In genomic region chr1:26529655-26530539, GRCh38 we compare ENCODE assay signal across 2 cellular contexts.
A peak's percentile ranks its signal among the peaks of the same experiment; 100 is the strongest.
TF ChIP-seq lines count a peak whose summit lies in the region.

RPS6KA1 (plus strand) TSS chr1:26529761; CDS start chr1:26529921, 160 bp downstream.

TF ChIP-seq in HEK293, 187 proteins besides CTCF, POLR2A, EP300 and RAD21 (continued from another document):
- TF ChIP-seq ZNF280D (tag by site-specific recombination; IDR thresholded peaks at IDR 0.05) = no peak
- TF ChIP-seq, protein P1, sequence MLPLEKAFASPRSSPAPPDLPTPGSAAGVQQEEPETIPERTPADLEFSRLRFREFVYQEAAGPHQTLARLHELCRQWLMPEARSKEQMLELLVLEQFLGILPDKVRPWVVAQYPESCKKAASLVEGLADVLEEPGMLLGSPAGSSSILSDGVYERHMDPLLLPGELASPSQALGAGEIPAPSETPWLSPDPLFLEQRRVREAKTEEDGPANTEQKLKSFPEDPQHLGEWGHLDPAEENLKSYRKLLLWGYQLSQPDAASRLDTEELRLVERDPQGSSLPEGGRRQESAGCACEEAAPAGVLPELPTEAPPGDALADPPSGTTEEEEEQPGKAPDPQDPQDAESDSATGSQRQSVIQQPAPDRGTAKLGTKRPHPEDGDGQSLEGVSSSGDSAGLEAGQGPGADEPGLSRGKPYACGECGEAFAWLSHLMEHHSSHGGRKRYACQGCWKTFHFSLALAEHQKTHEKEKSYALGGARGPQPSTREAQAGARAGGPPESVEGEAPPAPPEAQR (tag by site-specific recombination; IDR thresholded peaks at IDR 0.05) = no peak
- TF ChIP-seq, protein P2, sequence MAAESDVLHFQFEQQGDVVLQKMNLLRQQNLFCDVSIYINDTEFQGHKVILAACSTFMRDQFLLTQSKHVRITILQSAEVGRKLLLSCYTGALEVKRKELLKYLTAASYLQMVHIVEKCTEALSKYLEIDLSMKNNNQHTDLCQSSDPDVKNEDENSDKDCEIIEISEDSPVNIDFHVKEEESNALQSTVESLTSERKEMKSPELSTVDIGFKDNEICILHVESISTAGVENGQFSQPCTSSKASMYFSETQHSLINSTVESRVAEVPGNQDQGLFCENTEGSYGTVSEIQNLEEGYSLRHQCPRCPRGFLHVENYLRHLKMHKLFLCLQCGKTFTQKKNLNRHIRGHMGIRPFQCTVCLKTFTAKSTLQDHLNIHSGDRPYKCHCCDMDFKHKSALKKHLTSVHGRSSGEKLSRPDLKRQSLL (tag by site-specific recombination; IDR thresholded peaks at IDR 0.05) = peak; percentile 63; the same call in 1 of the 2 replicates

TF ChIP-seq in K562, 482 proteins besides CTCF, POLR2A, EP300 and RAD21 (continued from another document and continues in another):
- TF ChIP-seq ZNF592 (IDR thresholded peaks at IDR 0.05) (peak; percentile 59; the same call in 1 of the 2 replicates), AFF1 (IDR thresholded peaks at IDR 0.05; ENCODE audit: low read depth in 1 of 2, partially characterized antibody in 2 of 2) (no peak), GMEB1 (CRISPR knock-in tag; IDR thresholded peaks at IDR 0.05) (0 out of 2 replicates have a peak, but pooled peaks have one; percentile 4), KLF16 (IDR thresholded peaks at IDR 0.05) (no peak), MED1 (CRISPR knock-in tag; IDR thresholded peaks at IDR 0.05; ENCODE audit: borderline replicate concordance) (no peak), CBX8 (IDR thresholded peaks at IDR 0.05; ENCODE audit: borderline replicate concordance, extremely low read depth, low read depth, low read length, poor library complexity, severe bottlenecking) (no peak), HNRNPLL (IDR thresholded peaks at IDR 0.05; ENCODE audit: low read depth, low read length, poor library complexity, severe bottlenecking) (no peak), UBTF (IDR thresholded peaks at IDR 0.05; ENCODE audit: borderline replicate concordance in 1 of 2, low read depth in 2 of 2, low read length in 2 of 2) (0 out of 4 replicates have a peak, but pooled peaks of 1 of the 2 experiments have one; percentile 65), ZSCAN29 (IDR thresholded peaks at IDR 0.05) (no peak), RBM39 (optimal IDR thresholded peaks at IDR 0.05; ENCODE audit: low read depth, low read length) (no peak), ZBTB7A (IDR thresholded peaks at IDR 0.05; ENCODE audit: borderline replicate concordance, control insufficient read depth, low read depth, low read length) (peak; percentile 96), PML (IDR thresholded peaks at IDR 0.05; ENCODE audit: low read length) (no peak), TOE1 (IDR thresholded peaks at IDR 0.05; ENCODE audit: borderline replicate concordance) (no peak), TOE1 (CRISPR knock-in tag; IDR thresholded peaks at IDR 0.05; ENCODE audit: borderline replicate concordance, low read depth) (0 out of 2 replicates have a peak, but pooled peaks have one; percentile 17), TCF7 (IDR thresholded peaks at IDR 0.05; ENCODE audit: borderline replicate concordance) (no peak), TEAD1 (CRISPR knock-in tag; IDR thresholded peaks at IDR 0.05) (no peak), HCFC1 (IDR thresholded peaks at IDR 0.05; ENCODE audit: low read depth, low read length) (no peak), WHSC1 (IDR thresholded peaks at IDR 0.05; ENCODE audit: low read length) (no peak), RB1 (IDR thresholded peaks at IDR 0.05; ENCODE audit: low read depth) (peak; percentile 89), ATF7 (IDR thresholded peaks at IDR 0.05) (peak; percentile 51; the same call in 1 of the 2 replicates), YBX1 (IDR thresholded peaks at IDR 0.05) (no peak), THAP12 (CRISPR knock-in tag; IDR thresholded peaks at IDR 0.05) (peak; percentile 49; the same call in 1 of the 2 replicates), SP1 (CRISPR knock-in tag; IDR thresholded peaks at IDR 0.05) (0 out of 2 replicates have a peak, but pooled peaks have one; percentile 17), ESRRA (IDR thresholded peaks at IDR 0.05; ENCODE audit: borderline replicate concordance, low read depth) (peak; percentile 43; the same call in 1 of the 2 replicates), ILF3 (IDR thresholded peaks at IDR 0.05; ENCODE audit: borderline replicate concordance) (no peak; the same call in 1 of the 2 replicates), SMC3 (conservative IDR thresholded peaks at IDR 0.05; ENCODE audit: insufficient read depth, low read depth, low read length) (no peak), STAT5A (IDR thresholded peaks at IDR 0.05; ENCODE audit: borderline replicate concordance, low read length) (no peak), KDM5B (IDR thresholded peaks at IDR 0.05; ENCODE audit: insufficient replicate concordance, low read depth, low read length) (peak; percentile 41), E2F6 (IDR thresholded peaks at IDR 0.05; ENCODE audit: borderline replicate concordance in 1 of 2, extremely low read depth in 1 of 2, insufficient read depth in 1 of 2, insufficient read length in 1 of 2, low read depth in 1 of 2, low read length in 1 of 2, poor library complexity in 1 of 2, severe bottlenecking in 1 of 2) (peak in 1 of 2 experiments; percentile 56)
- TF ChIP-seq, protein P3, sequence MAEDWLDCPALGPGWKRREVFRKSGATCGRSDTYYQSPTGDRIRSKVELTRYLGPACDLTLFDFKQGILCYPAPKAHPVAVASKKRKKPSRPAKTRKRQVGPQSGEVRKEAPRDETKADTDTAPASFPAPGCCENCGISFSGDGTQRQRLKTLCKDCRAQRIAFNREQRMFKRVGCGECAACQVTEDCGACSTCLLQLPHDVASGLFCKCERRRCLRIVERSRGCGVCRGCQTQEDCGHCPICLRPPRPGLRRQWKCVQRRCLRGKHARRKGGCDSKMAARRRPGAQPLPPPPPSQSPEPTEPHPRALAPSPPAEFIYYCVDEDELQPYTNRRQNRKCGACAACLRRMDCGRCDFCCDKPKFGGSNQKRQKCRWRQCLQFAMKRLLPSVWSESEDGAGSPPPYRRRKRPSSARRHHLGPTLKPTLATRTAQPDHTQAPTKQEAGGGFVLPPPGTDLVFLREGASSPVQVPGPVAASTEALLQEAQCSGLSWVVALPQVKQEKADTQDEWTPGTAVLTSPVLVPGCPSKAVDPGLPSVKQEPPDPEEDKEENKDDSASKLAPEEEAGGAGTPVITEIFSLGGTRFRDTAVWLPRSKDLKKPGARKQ (CRISPR knock-in tag; IDR thresholded peaks at IDR 0.05) = no peak
- TF ChIP-seq, protein P4, sequence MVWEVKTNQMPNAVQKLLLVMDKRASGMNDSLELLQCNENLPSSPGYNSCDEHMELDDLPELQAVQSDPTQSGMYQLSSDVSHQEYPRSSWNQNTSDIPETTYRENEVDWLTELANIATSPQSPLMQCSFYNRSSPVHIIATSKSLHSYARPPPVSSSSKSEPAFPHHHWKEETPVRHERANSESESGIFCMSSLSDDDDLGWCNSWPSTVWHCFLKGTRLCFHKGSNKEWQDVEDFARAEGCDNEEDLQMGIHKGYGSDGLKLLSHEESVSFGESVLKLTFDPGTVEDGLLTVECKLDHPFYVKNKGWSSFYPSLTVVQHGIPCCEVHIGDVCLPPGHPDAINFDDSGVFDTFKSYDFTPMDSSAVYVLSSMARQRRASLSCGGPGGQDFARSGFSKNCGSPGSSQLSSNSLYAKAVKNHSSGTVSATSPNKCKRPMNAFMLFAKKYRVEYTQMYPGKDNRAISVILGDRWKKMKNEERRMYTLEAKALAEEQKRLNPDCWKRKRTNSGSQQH (CRISPR knock-in tag; IDR thresholded peaks at IDR 0.05) = no peak
